Comparison of ENCODE assay signal across 1 cellular context in the genomic region with DNA sequence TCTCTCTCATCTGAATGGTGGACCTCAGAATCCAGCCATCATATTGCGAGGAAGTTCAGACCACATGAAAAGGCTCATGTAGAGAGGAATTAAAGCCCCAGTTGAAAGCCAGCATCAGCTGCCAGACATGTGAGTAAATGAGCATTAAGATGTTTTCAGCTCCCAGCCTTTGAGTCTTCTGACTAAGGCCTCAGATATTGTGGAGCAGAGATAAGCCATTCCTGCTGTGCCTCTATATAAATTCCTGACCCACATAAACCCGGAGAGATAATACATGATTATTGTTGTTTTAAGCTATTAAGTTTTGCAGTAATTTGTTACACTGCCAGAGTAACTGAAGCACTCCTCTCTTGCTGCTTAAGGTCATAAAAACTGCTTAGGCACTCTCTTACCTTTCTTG.
A peak's percentile ranks its signal among the peaks of the same experiment; 100 is the strongest.
TF ChIP-seq lines count a peak whose summit lies in the region.

No MANE protein-coding gene starts in this region.

TF ChIP-seq in K562, 482 proteins besides CTCF, POLR2A, EP300 and RAD21:
- 0 out of 2 replicates have a peak, but pooled peaks have one; percentile 9 for TF ChIP-seq ADNP (tag; IDR thresholded peaks at IDR 0.05)
- TF ChIP-seq HNRNPUL1 (IDR thresholded peaks at IDR 0.05; ENCODE audit: low read length), result no peak
